Comparison of ENCODE assay signal across 8 cellular contexts in the genomic region with DNA sequence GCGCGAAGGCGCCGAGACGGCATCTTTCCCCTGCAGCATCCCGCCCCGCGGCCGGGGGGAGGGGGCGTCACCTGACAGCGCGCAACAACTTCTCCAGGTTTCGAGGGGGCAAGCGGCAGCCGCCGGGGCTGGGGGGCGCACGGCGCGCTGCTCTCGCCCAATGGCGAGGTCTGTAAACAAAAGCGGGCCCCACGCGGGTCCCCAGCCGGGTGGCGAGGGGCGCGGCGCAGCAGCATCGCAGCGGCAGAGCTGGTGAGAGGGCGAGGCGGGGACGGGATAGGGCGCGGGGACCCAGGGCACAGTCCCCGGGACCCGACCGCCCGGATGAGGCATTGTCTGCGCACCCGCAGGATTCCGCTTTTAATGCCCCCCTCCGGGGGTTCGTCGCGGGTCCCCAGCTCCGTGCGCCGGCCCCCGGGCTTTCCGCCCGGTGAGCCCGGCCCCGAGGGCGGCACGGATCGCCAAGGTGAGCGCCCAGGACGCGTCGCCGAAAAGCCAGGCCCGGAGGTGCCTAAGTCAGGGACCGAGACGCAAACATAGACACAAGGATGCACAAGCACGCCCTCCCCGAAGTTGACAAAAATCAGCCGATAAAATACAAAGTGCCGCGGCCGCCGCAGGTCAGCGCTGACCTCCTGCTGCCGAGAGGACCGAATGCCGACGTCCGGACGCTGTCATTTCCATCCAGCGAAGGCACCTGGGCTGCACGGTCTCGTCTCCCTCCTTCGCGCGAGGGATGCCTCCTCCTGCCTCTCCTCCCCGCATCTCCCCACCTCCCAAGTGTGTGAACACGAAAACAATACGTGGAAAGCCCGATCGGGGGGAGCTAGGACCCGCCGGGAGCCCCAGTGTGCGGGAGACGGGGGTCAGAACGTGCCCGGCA.
DNase-seq lines count a peak whose midpoint lies in the region; ATAC-seq, FAIRE-seq and TF ChIP-seq lines count a peak whose summit lies in the region.

No MANE protein-coding gene starts in this region.

- peak overlapping the region in 1 of 2 experiments; percentile 65; a peak in 2 of 4 replicates for H3K27ac ChIP-seq in SK-N-SH (ENCODE audit: low read depth in 2 of 2, low read length in 1 of 2)
- H3K27ac ChIP-seq in keratinocyte (ENCODE audit: control insufficient read depth, insufficient read depth, low read length), result no peak overlapping the region

- in situ Hi-C loops in astrocyte of the cerebellum (cut with HindIII; ENCODE audit: low sequenced_read_pairs), result no loop called here

- H3K79me2 ChIP-seq in SK-N-SH (ENCODE audit: insufficient read depth) (no peaks in the 10 kb centered on the region), keratinocyte (ENCODE audit: control insufficient read depth, insufficient read depth, low read length) (no peaks in the 10 kb centered on the region)

- peak; percentile 87 for DNase-seq in COLO668 (lab: John Stamatoyannopoulos, UW; ENCODE audit: unreplicated experiment)
- peak; percentile 84 for DNase-seq in SK-N-SH
- DNase-seq in astrocyte of the cerebellum (ENCODE audit: low read depth), result no peak
- no peak for DNase-seq in keratinocyte (ENCODE audit: low read depth, low spot score)
- DNase-seq in stimulated activated CD4-positive, alpha-beta T cell treated with anti-CD3 and anti-CD28 coated beads, Interleukin-15, amount 100 ng/mL, for 24 hours, result peak; percentile 46
- DNase-seq in NCI-H1048 (lab: John Stamatoyannopoulos, UW), result no peak

- H4K20me1 ChIP-seq in SK-N-SH (ENCODE audit: insufficient read depth) (no peaks in the 10 kb centered on the region), keratinocyte (ENCODE audit: control insufficient read depth, extremely low read depth, insufficient read depth, low read length) (no peaks in the 10 kb centered on the region)

- peak overlapping the region; percentile 84 for H2AFZ ChIP-seq in SK-N-SH (ENCODE audit: low read depth)
- peak overlapping the region; percentile 93 for H2AFZ ChIP-seq in keratinocyte (ENCODE audit: control insufficient read depth, low read length)

- H3K9me3 ChIP-seq in SK-N-SH (no peaks in the 10 kb centered on the region), keratinocyte (ENCODE audit: control insufficient read depth, low read depth, low read length) (no peaks in the 10 kb centered on the region)

- peaks cover 0 to 13% of the 10 kb centered on the region in 2 experiments; a peak in 1 of 4 replicates for H3K4me1 ChIP-seq in SK-N-SH (ENCODE audit: control insufficient read depth in 1 of 2, insufficient read depth in 2 of 2, low read depth in 1 of 2, low read length in 1 of 2)
- H3K4me1 ChIP-seq in keratinocyte (ENCODE audit: control insufficient read depth, extremely low read depth, insufficient read depth, low read length), result peaks cover 15% of the 10 kb centered on the region

- ATAC-seq in HG02973 (IDR thresholded peaks at IDR 0.05; ENCODE audit: unreplicated experiment), result peak; percentile 1
- ATAC-seq in GM18907 (IDR thresholded peaks at IDR 0.05; ENCODE audit: unreplicated experiment), result no peak

- no peaks in the 10 kb centered on the region for H3K9me1 ChIP-seq in keratinocyte (ENCODE audit: control insufficient read depth, extremely low read depth, insufficient read depth, low read length)

- TF ChIP-seq CTCF in SK-N-SH (IDR thresholded peaks at IDR 0.05) (no peak), astrocyte of the cerebellum (IDR thresholded peaks at IDR 0.05; ENCODE audit: low read depth, low read length, missing control alignments) (no peak), keratinocyte (optimal IDR thresholded peaks at IDR 0.05 in 1 of 3, IDR thresholded peaks at IDR 0.05 in 1 of 3, conservative IDR thresholded peaks at IDR 0.05 in 1 of 3; ENCODE audit: extremely low read depth in 1 of 3, insufficient read depth in 2 of 3, low read length in 3 of 3) (no peak)

- H3K9ac ChIP-seq in SK-N-SH (0 out of 2 replicates have a peak overlapping the region, but pooled peaks have one; percentile 16), keratinocyte (ENCODE audit: control insufficient read depth, extremely low read depth, insufficient read depth, low read length) (peak overlapping the region; percentile 40)

- TF ChIP-seq RAD21 in SK-N-SH (IDR thresholded peaks at IDR 0.05; ENCODE audit: low read length), result 0 out of 2 replicates have a peak, but pooled peaks have one; percentile 8

- no peak for TF ChIP-seq EP300 in SK-N-SH (IDR thresholded peaks at IDR 0.05; ENCODE audit: borderline replicate concordance in 1 of 2, low read depth in 1 of 2, low read length in 1 of 2)

- H3F3A ChIP-seq in SK-N-SH (replicated peaks; ENCODE audit: insufficient read depth), result peaks cover 4% of the 10 kb centered on the region

- H3K4me3 ChIP-seq in SK-N-SH (ENCODE audit: low read depth in 2 of 2, low read length in 1 of 2) (peak overlapping the region; percentile 83 to 89), astrocyte of the cerebellum (ENCODE audit: low read depth, low read length) (peak overlapping the region; percentile 62), keratinocyte (ENCODE audit: control insufficient read depth in 2 of 3, extremely low read depth in 1 of 3, insufficient read depth in 2 of 3, low read depth in 1 of 3, low read length in 3 of 3) (peak overlapping the region; percentile 46 to 81 (median 76))

- dilution Hi-C loops in keratinocyte (cut with MboI; ENCODE audit: extremely low pct_ligation_motif_present, low sequenced_read_pairs), result no loop called here

- CTCF ChIA-PET in SK-N-SH (lab: Yijun Ruan, JAX), result interaction anchor here (0.9 to 4.2 kb wide), 23 partner anchors 11 to 456 kb away, joined by 3 to 27 read pairs (median 4); a partner anchor contains a TSS

- H3K27me3 ChIP-seq in SK-N-SH (ENCODE audit: insufficient read depth), result peaks cover 15% of the 10 kb centered on the region
- H3K27me3 ChIP-seq in keratinocyte (ENCODE audit: control insufficient read depth, extremely low read depth, insufficient read depth, low read length), result peaks cover 10% of the 10 kb centered on the region

- no peaks in the 10 kb centered on the region for H3K9me2 ChIP-seq in SK-N-SH

- 3% methylated on average over 8 of the region's 98 CpGs for WGBS in SK-N-SH (ENCODE audit: low lambda C conversion rate)

- H3K36me3 ChIP-seq in SK-N-SH (replicated peaks in 1 of 2; ENCODE audit: control insufficient read depth in 1 of 2, insufficient read depth in 2 of 2, low read length in 1 of 2) (no peaks in the 10 kb centered on the region), keratinocyte (ENCODE audit: control insufficient read depth in 2 of 2, extremely low read depth in 1 of 2, insufficient read depth in 2 of 2, low read length in 2 of 2) (no peaks in the 10 kb centered on the region)

- FAIRE-seq in keratinocyte (lab: Jason Lieb, UNC), result no peak

- POLR2A ChIA-PET in SK-N-SH (lab: Yijun Ruan, JAX), result interaction anchor here (0.6 to 1.3 kb wide), 8 partner anchors 11 to 1165 kb away, joined by 3 to 6 read pairs (median 4); no protein-coding TSS in a partner anchor

- H3K4me2 ChIP-seq in SK-N-SH, result peak overlapping the region; percentile 75
- H3K4me2 ChIP-seq in keratinocyte (ENCODE audit: control insufficient read depth, extremely low read depth, insufficient read depth, low read depth, low read length), result peak overlapping the region; percentile 68

TF ChIP-seq in SK-N-SH, 30 proteins besides CTCF, POLR2A, EP300 and RAD21:
- TF ChIP-seq SMC3 (IDR thresholded peaks at IDR 0.05; ENCODE audit: low read depth, low read length) (no peak), MXI1 (IDR thresholded peaks at IDR 0.05; ENCODE audit: low read depth, low read length) (peak; percentile 6; the same call in 1 of the 2 replicates)

Comparison
In these comparisons a context has a peak if more than half of its experiments do, and no peak if none do; other contexts are left out.
1. DNase-seq: peak in COLO668 (single experiment), SK-N-SH (single experiment) and stimulated activated CD4-positive, alpha-beta T cell treated with anti-CD3 and anti-CD28 coated beads, Interleukin-15, amount 100 ng/mL, for 24 hours (single experiment); none in astrocyte of the cerebellum (single experiment), keratinocyte (single experiment) and NCI-H1048 (single experiment).
2. Peak in every context shown above with its lines, with median percentiles within 50 percentile points of each other: H3K4me3 ChIP-seq.